Comparison of ENCODE assay signal across 1 cellular context in genomic region chr1:26787706-26788514, GRCh38.
A peak's percentile ranks its signal among the peaks of the same experiment; 100 is the strongest.
TF ChIP-seq lines count a peak whose summit lies in the region.

Gene PIGV (plus strand): TSS chr1:26787950. CDS start chr1:26790816, 2,866 bp downstream.

TF ChIP-seq in HepG2, 621 proteins besides CTCF, POLR2A, EP300 and RAD21 (continued from another document and continues in another):
- TF ChIP-seq, protein P1, sequence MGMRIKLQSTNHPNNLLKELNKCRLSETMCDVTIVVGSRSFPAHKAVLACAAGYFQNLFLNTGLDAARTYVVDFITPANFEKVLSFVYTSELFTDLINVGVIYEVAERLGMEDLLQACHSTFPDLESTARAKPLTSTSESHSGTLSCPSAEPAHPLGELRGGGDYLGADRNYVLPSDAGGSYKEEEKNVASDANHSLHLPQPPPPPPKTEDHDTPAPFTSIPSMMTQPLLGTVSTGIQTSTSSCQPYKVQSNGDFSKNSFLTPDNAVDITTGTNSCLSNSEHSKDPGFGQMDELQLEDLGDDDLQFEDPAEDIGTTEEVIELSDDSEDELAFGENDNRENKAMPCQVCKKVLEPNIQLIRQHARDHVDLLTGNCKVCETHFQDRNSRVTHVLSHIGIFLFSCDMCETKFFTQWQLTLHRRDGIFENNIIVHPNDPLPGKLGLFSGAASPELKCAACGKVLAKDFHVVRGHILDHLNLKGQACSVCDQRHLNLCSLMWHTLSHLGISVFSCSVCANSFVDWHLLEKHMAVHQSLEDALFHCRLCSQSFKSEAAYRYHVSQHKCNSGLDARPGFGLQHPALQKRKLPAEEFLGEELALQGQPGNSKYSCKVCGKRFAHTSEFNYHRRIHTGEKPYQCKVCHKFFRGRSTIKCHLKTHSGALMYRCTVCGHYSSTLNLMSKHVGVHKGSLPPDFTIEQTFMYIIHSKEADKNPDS (CRISPR knock-in tag; IDR thresholded peaks at IDR 0.05) = no peak; the same call in 1 of the 2 replicates
- TF ChIP-seq ZNF569 (CRISPR knock-in tag; IDR thresholded peaks at IDR 0.05; ENCODE audit: borderline replicate concordance) (no peak), CCDC6 (CRISPR knock-in tag; IDR thresholded peaks at IDR 0.05) (peak; percentile 74; the same call in 1 of the 2 replicates), TOE1 (CRISPR knock-in tag; IDR thresholded peaks at IDR 0.05) (peak; percentile 21; the same call in 1 of the 2 replicates), ZNF441 (CRISPR knock-in tag; IDR thresholded peaks at IDR 0.05; ENCODE audit: borderline replicate concordance) (no peak), LCORL (IDR thresholded peaks at IDR 0.05) (no peak), LCORL (CRISPR knock-in tag; IDR thresholded peaks at IDR 0.05) (0 out of 2 replicates have a peak, but pooled peaks have one; percentile 34), ZFP36L1 (CRISPR knock-in tag; IDR thresholded peaks at IDR 0.05) (no peak), MAFF (IDR thresholded peaks at IDR 0.05; ENCODE audit: low read depth, low read length) (no peak), ZNF7 (CRISPR knock-in tag; IDR thresholded peaks at IDR 0.05) (no peak), ZNF660 (CRISPR knock-in tag; IDR thresholded peaks at IDR 0.05; ENCODE audit: borderline replicate concordance, low read depth) (no peak), ESRRA (CRISPR knock-in tag; IDR thresholded peaks at IDR 0.05; ENCODE audit: low read depth) (no peak), SRSF4 (IDR thresholded peaks at IDR 0.05; ENCODE audit: low read depth, low read length, poor library complexity, severe bottlenecking) (no peak), ZNF766 (CRISPR knock-in tag; IDR thresholded peaks at IDR 0.05; ENCODE audit: borderline replicate concordance) (no peak), ZNF777 (CRISPR knock-in tag; IDR thresholded peaks at IDR 0.05) (no peak), SMAD1 (CRISPR knock-in tag; IDR thresholded peaks at IDR 0.05; ENCODE audit: borderline replicate concordance, low read depth) (0 out of 2 replicates have a peak, but pooled peaks have one; percentile 22), CBX5 (CRISPR knock-in tag; IDR thresholded peaks at IDR 0.05; ENCODE audit: borderline replicate concordance) (no peak), HOXD1 (CRISPR knock-in tag; IDR thresholded peaks at IDR 0.05) (no peak), TRIM22 (IDR thresholded peaks at IDR 0.05) (no peak), KDM2A (CRISPR knock-in tag; IDR thresholded peaks at IDR 0.05; ENCODE audit: borderline replicate concordance, low read depth) (peak; percentile 78; the same call in 1 of the 2 replicates), NFATC3 (CRISPR knock-in tag; IDR thresholded peaks at IDR 0.05) (0 out of 2 replicates have a peak, but pooled peaks have one; percentile 62), ZNF432 (CRISPR knock-in tag; IDR thresholded peaks at IDR 0.05; ENCODE audit: borderline replicate concordance) (no peak), KLF11 (CRISPR knock-in tag; IDR thresholded peaks at IDR 0.05) (no peak), MED8 (CRISPR knock-in tag; IDR thresholded peaks at IDR 0.05; ENCODE audit: insufficient replicate concordance) (no peak), PHF8 (CRISPR knock-in tag; IDR thresholded peaks at IDR 0.05) (peak; percentile 83), FOXO1 (CRISPR knock-in tag; IDR thresholded peaks at IDR 0.05) (0 out of 2 replicates have a peak, but pooled peaks have one; percentile 19), JDP2 (CRISPR knock-in tag; IDR thresholded peaks at IDR 0.05; ENCODE audit: borderline replicate concordance) (no peak), HNRNPLL (IDR thresholded peaks at IDR 0.05; ENCODE audit: low read depth, low read length, poor library complexity, severe bottlenecking) (peak; percentile 75), FLYWCH1 (CRISPR knock-in tag; IDR thresholded peaks at IDR 0.05) (no peak), ZNF10 (CRISPR knock-in tag; IDR thresholded peaks at IDR 0.05; ENCODE audit: borderline replicate concordance, low read depth) (no peak), CBX1 (IDR thresholded peaks at IDR 0.05; ENCODE audit: low read depth) (peak; percentile 48), ZBTB44 (CRISPR knock-in tag; IDR thresholded peaks at IDR 0.05) (no peak), RORA (CRISPR knock-in tag; IDR thresholded peaks at IDR 0.05) (no peak), SP1 (IDR thresholded peaks at IDR 0.05) (no peak), SP1 (CRISPR knock-in tag; IDR thresholded peaks at IDR 0.05) (peak; percentile 71), PRMT3 (CRISPR knock-in tag; IDR thresholded peaks at IDR 0.05; ENCODE audit: borderline replicate concordance, low read depth) (no peak), ZMAT3 (CRISPR knock-in tag; conservative IDR thresholded peaks at IDR 0.05) (peak; percentile 24; the same call in 1 of the 2 replicates), CCAR2 (optimal IDR thresholded peaks at IDR 0.05; ENCODE audit: low read depth, low read length) (no peak), ZNF841 (CRISPR knock-in tag; IDR thresholded peaks at IDR 0.05; ENCODE audit: borderline replicate concordance) (no peak), ZNF512B (CRISPR knock-in tag; IDR thresholded peaks at IDR 0.05; ENCODE audit: borderline replicate concordance) (no peak), PHB2 (IDR thresholded peaks at IDR 0.05; ENCODE audit: partially characterized antibody) (no peak), MATR3 (CRISPR knock-in tag; IDR thresholded peaks at IDR 0.05) (no peak), ZNF747 (CRISPR knock-in tag; IDR thresholded peaks at IDR 0.05; ENCODE audit: borderline replicate concordance) (no peak; the same call in 1 of the 2 replicates), GABPB1 (CRISPR knock-in tag; IDR thresholded peaks at IDR 0.05) (peak; percentile 92)
- TF ChIP-seq, protein P2, sequence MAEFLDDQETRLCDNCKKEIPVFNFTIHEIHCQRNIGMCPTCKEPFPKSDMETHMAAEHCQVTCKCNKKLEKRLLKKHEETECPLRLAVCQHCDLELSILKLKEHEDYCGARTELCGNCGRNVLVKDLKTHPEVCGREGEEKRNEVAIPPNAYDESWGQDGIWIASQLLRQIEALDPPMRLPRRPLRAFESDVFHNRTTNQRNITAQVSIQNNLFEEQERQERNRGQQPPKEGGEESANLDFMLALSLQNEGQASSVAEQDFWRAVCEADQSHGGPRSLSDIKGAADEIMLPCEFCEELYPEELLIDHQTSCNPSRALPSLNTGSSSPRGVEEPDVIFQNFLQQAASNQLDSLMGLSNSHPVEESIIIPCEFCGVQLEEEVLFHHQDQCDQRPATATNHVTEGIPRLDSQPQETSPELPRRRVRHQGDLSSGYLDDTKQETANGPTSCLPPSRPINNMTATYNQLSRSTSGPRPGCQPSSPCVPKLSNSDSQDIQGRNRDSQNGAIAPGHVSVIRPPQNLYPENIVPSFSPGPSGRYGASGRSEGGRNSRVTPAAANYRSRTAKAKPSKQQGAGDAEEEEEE (CRISPR knock-in tag; IDR thresholded peaks at IDR 0.05; ENCODE audit: borderline replicate concordance) = no peak
- TF ChIP-seq, protein P3, sequence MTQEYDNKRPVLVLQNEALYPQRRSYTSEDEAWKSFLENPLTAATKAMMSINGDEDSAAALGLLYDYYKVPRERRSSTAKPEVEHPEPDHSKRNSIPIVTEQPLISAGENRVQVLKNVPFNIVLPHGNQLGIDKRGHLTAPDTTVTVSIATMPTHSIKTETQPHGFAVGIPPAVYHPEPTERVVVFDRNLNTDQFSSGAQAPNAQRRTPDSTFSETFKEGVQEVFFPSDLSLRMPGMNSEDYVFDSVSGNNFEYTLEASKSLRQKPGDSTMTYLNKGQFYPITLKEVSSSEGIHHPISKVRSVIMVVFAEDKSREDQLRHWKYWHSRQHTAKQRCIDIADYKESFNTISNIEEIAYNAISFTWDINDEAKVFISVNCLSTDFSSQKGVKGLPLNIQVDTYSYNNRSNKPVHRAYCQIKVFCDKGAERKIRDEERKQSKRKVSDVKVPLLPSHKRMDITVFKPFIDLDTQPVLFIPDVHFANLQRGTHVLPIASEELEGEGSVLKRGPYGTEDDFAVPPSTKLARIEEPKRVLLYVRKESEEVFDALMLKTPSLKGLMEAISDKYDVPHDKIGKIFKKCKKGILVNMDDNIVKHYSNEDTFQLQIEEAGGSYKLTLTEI (CRISPR knock-in tag; conservative IDR thresholded peaks at IDR 0.05) = no peak
- TF ChIP-seq, protein P4, sequence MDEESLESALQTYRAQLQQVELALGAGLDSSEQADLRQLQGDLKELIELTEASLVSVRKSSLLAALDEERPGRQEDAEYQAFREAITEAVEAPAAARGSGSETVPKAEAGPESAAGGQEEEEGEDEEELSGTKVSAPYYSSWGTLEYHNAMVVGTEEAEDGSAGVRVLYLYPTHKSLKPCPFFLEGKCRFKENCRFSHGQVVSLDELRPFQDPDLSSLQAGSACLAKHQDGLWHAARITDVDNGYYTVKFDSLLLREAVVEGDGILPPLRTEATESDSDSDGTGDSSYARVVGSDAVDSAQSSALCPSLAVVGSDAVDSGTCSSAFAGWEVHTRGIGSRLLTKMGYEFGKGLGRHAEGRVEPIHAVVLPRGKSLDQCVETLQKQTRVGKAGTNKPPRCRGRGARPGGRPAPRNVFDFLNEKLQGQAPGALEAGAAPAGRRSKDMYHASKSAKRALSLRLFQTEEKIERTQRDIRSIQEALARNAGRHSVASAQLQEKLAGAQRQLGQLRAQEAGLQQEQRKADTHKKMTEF (CRISPR knock-in tag; IDR thresholded peaks at IDR 0.05) = peak; percentile 7; the same call in 1 of the 2 replicates
- TF ChIP-seq, protein P5, sequence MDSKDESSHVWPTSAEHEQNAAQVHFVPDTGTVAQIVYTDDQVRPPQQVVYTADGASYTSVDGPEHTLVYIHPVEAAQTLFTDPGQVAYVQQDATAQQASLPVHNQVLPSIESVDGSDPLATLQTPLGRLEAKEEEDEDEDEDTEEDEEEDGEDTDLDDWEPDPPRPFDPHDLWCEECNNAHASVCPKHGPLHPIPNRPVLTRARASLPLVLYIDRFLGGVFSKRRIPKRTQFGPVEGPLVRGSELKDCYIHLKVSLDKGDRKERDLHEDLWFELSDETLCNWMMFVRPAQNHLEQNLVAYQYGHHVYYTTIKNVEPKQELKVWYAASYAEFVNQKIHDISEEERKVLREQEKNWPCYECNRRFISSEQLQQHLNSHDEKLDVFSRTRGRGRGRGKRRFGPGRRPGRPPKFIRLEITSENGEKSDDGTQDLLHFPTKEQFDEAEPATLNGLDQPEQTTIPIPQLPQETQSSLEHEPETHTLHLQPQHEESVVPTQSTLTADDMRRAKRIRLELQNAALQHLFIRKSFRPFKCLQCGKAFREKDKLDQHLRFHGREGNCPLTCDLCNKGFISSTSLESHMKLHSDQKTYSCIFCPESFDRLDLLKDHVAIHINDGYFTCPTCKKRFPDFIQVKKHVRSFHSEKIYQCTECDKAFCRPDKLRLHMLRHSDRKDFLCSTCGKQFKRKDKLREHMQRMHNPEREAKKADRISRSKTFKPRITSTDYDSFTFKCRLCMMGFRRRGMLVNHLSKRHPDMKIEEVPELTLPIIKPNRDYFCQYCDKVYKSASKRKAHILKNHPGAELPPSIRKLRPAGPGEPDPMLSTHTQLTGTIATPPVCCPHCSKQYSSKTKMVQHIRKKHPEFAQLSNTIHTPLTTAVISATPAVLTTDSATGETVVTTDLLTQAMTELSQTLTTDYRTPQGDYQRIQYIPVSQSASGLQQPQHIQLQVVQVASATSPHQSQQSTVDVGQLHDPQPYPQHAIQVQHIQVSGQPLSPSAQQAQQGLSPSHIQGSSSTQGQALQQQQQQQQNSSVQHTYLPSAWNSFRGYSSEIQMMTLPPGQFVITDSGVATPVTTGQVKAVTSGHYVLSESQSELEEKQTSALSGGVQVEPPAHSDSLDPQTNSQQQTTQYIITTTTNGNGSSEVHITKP (CRISPR knock-in tag; IDR thresholded peaks at IDR 0.05; ENCODE audit: low read depth) = no peak
- TF ChIP-seq, protein P6, sequence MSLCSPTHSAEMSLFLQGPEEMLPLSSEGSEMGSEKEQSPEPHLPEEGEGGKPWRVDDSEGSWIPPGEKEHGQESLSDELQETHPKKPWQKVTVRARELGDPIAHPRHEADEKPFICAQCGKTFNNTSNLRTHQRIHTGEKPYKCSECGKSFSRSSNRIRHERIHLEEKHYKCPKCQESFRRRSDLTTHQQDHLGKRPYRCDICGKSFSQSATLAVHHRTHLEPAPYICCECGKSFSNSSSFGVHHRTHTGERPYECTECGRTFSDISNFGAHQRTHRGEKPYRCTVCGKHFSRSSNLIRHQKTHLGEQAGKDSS (CRISPR knock-in tag; IDR thresholded peaks at IDR 0.05; ENCODE audit: borderline replicate concordance, low read depth) = no peak
